ENCODE assay signal across 9 cellular contexts in genomic region chr1:16677552-16678423, GRCh38. TPM values are rescaled to one million over a fixed set of nuclear protein-coding genes. Genes with fewer than 3 reads are reported as not detected.
A peak's percentile ranks its signal among the peaks of the same experiment; 100 is the strongest.
DNase-seq lines count a peak whose midpoint lies in the region; ATAC-seq, FAIRE-seq and TF ChIP-seq lines count a peak whose summit lies in the region.
"Had no signal": no experiment of that assay in that cellular context is flagged by ENCODE, and none has a peak within 500 bp of the region (broad histone marks: within the 10 kb centered on the region; RNA-seq: fewer than 3 reads in every experiment).

No MANE protein-coding gene starts in this region.

- no peak for FAIRE-seq in GM12891 (lab: Jason Lieb, UNC)

- no peak overlapping the region for H3K27ac ChIP-seq in AG04450 (ENCODE audit: low read depth, low read length)

- no peaks in the 10 kb centered on the region for H3K27me3 ChIP-seq in AG04450 (ENCODE audit: control insufficient read depth, insufficient read depth, low read length)

- no peaks in the 10 kb centered on the region for H3K9me3 ChIP-seq in AG04450 (ENCODE audit: control insufficient read depth, insufficient read depth, low read length)

- no peak for TF ChIP-seq POLR2A in GM12891 (IDR thresholded peaks at IDR 0.05; ENCODE audit: low read depth, low read length)

- DNase-seq in AG04450 (ENCODE audit: low read depth, low spot score) (peak; percentile 10), GM12891 (ENCODE audit: insufficient read length, low spot score) (peak; percentile 35), NCI-H748 (lab: John Stamatoyannopoulos, UW; ENCODE audit: unreplicated experiment) (peak; percentile 79), iPS-NIHi11 (ENCODE audit: low spot score) (peak; percentile 59)
- peak; percentile 59 for DNase-seq in activated naive CD4-positive, alpha-beta T cell treated with anti-CD3 and anti-CD28 coated beads, Interleukin-2, amount 50 U/mL, for 16 hours
- DNase-seq in stimulated activated CD8-positive, alpha-beta memory T cell treated with anti-CD3 and anti-CD28 coated beads, Interleukin-7, amount 100 ng/mL, for 24 hours (ENCODE audit: low read depth): peak; percentile 34

- no peak for ATAC-seq in HG03439 (IDR thresholded peaks at IDR 0.05; ENCODE audit: unreplicated experiment)
- no peak for ATAC-seq in HG02610 (IDR thresholded peaks at IDR 0.05; ENCODE audit: unreplicated experiment)

- CTCF ChIA-PET in AG04450 (lab: Charles Lee): no interaction called here

- no peak for TF ChIP-seq CTCF in AG04450 (IDR thresholded peaks at IDR 0.05; ENCODE audit: low read depth, low read length)

- no peak overlapping the region for H3K4me3 ChIP-seq in AG04450 (ENCODE audit: low read depth, low read length)

- POLR2A ChIA-PET in AG04450 (lab: Yijun Ruan, JAX): no interaction called here

TF ChIP-seq in GM12891, 5 proteins besides CTCF, POLR2A, EP300 and RAD21:
- TF ChIP-seq POU2F2 (IDR thresholded peaks at IDR 0.05; ENCODE audit: low read depth, low read length): no peak
- TF ChIP-seq POLR2AphosphoS5 (IDR thresholded peaks at IDR 0.05; ENCODE audit: low read depth, low read length): no peak
- TF ChIP-seq SPI1 (IDR thresholded peaks at IDR 0.05; ENCODE audit: low read depth, low read length): no peak
- TF ChIP-seq TAF1 (IDR thresholded peaks at IDR 0.05; ENCODE audit: low read depth, low read length): no peak
- no peak for TF ChIP-seq PAX5 (IDR thresholded peaks at IDR 0.05; ENCODE audit: insufficient read depth, low read length, severe bottlenecking)

RNA-seq across cellular contexts. Expression of gene RNU1-3, which starts 11.0 kb away (rescaled TPM):
- under 0.01 TPM in 1 of 2 replicates, not detected in the other for polyA plus RNA-seq in AG04450 (2011; rRNA removed)
- 32,191 and 46,154 TPM in 2 replicates for polyA minus RNA-seq in AG04450 (2011; rRNA and poly(A)+ RNA removed)
- 40.8 TPM for polyA plus RNA-seq in GM12891 (2012; ENCODE audit: low read depth, missing spikeins)
- polyA plus RNA-seq: thymus had no signal

Comparison
In these comparisons a context has a peak if more than half of its experiments do, and no peak if none do; other contexts are left out.
1. DNase-seq: peak in every context shown above with its lines; median percentile 79 in NCI-H748; 59 in activated naive CD4-positive, alpha-beta T cell treated with anti-CD3 and anti-CD28 coated beads, Interleukin-2, amount 50 U/mL, for 16 hours; 59 in iPS-NIHi11; 35 in GM12891; 34 in stimulated activated CD8-positive, alpha-beta memory T cell treated with anti-CD3 and anti-CD28 coated beads, Interleukin-7, amount 100 ng/mL, for 24 hours; 10 in AG04450.